ENCODE assay signal across 11 cellular contexts in genomic region chr20:6588296-6588695, GRCh38.
DNase-seq lines count a peak whose midpoint lies in the region; ATAC-seq and TF ChIP-seq lines count a peak whose summit lies in the region.
"Had no signal": no experiment of that assay in that cellular context is flagged by ENCODE, and none has a peak within 500 bp of the region (broad histone marks: within the 10 kb centered on the region; RNA-seq: fewer than 3 reads in every experiment).

No MANE protein-coding gene starts in this region.

- TF ChIP-seq CTCF in brain microvascular endothelial cell (IDR thresholded peaks at IDR 0.05; ENCODE audit: low read depth, low read length, missing control alignments) = no peak
- no peak for TF ChIP-seq CTCF in omental fat pad (IDR thresholded peaks at IDR 0.05)
- TF ChIP-seq CTCF in H9 (conservative IDR thresholded peaks at IDR 0.05) = no peak

- no peaks in the 10 kb centered on the region for H3K79me2 ChIP-seq in H9 (ENCODE audit: insufficient read depth, low read length)

- H3K14ac ChIP-seq in H9 (ENCODE audit: insufficient read depth, low read length) = no peak overlapping the region

- H3K27ac Mint-ChIP-seq in H9 = no peak overlapping the region

- H2AFZ ChIP-seq in H9 (ENCODE audit: low read length) = no peak overlapping the region

- no peak overlapping the region for H3K4ac ChIP-seq in H9 (ENCODE audit: low read depth, low read length)

- peaks cover 2 to 3% of the 10 kb centered on the region in 2 experiments; a peak in 1 of 5 replicates for H3K9me3 Mint-ChIP-seq in H9

- H3K4me3 ChIP-seq in brain microvascular endothelial cell (ENCODE audit: low read depth, low read length) = no peak overlapping the region
- H3K4me3 ChIP-seq: heart right ventricle had no signal

- H2BK5ac ChIP-seq in H9 (ENCODE audit: insufficient read length, low read length) = no peak overlapping the region

- H4K20me1 ChIP-seq in H9 (ENCODE audit: control insufficient read depth, insufficient read depth, insufficient read length) = no peaks in the 10 kb centered on the region

- H2BK20ac ChIP-seq in H9 (ENCODE audit: low read depth, low read length, poor library complexity, severe bottlenecking) = no peak overlapping the region

- H2BK120ac ChIP-seq in H9 (ENCODE audit: low read depth, low read length, poor library complexity, severe bottlenecking) = no peak overlapping the region

- H3K23me2 ChIP-seq in H9 (ENCODE audit: insufficient read length, low read depth, low read length, poor library complexity, severe bottlenecking) = no peaks in the 10 kb centered on the region

- H4K8ac ChIP-seq in H9 (replicated peaks; ENCODE audit: insufficient read length, low read depth, low read length) = no peak overlapping the region

- H3K56ac ChIP-seq in H9 (ENCODE audit: insufficient read length, low read depth, low read length) = no peak overlapping the region

- H3K4me2 ChIP-seq in H9 (ENCODE audit: insufficient read depth, insufficient read length, low read length) = no peak overlapping the region

- no peak overlapping the region for H3T11ph ChIP-seq in H9 (ENCODE audit: low read length)

- peak; percentile 31 for ATAC-seq in omental fat pad (ENCODE audit: low FRiP score)
- no peak for ATAC-seq in HG03378 (IDR thresholded peaks at IDR 0.05; ENCODE audit: unreplicated experiment)
- ATAC-seq in HG03442 (IDR thresholded peaks at IDR 0.05; ENCODE audit: unreplicated experiment) = no peak
- ATAC-seq: heart right ventricle had no signal

- H3K27ac ChIP-seq in brain microvascular endothelial cell (no peak overlapping the region), H9 (ENCODE audit: insufficient read length, low read depth, low read length) (no peak overlapping the region)
- H3K27ac ChIP-seq: C4-2B, heart right ventricle had no signal

- H3K36me3 Mint-ChIP-seq in H9 (ENCODE audit: insufficient read depth in 1 of 3, low read depth in 3 of 3) = peaks cover 2 to 4% (median 2%) of the 10 kb centered on the region in 3 experiments; a peak in 3 of 7 replicates

- H3K9me3 ChIP-seq in H9 (ENCODE audit: control insufficient read depth, low read depth, low read length) = no peaks in the 10 kb centered on the region
- H3K9me3 ChIP-seq: heart right ventricle had no signal

- no peaks in the 10 kb centered on the region for H3K4me1 ChIP-seq in H9 (ENCODE audit: insufficient read depth, low read length)
- H3K4me1 ChIP-seq: heart right ventricle had no signal

- H2BK15ac ChIP-seq in H9 (ENCODE audit: low read depth, low read length) = no peak overlapping the region

- H4K91ac ChIP-seq in H9 (ENCODE audit: insufficient read length, low read depth, low read length) = no peak overlapping the region

- H3K4me3 Mint-ChIP-seq in H9 = no peak overlapping the region

- no peaks in the 10 kb centered on the region for H3K36me3 ChIP-seq in brain microvascular endothelial cell (replicated peaks)
- H3K36me3 ChIP-seq: heart right ventricle had no signal

- no peak overlapping the region for H3K23ac ChIP-seq in H9 (ENCODE audit: insufficient read length, low read depth, low read length)

- no CpG with 5 or more reads among the region's 2 CpGs for WGBS in H9 (ENCODE audit: extremely low coverage, insufficient read length, low lambda C conversion rate)

- no peaks in the 10 kb centered on the region for H3K79me1 ChIP-seq in H9 (ENCODE audit: insufficient read depth, low read depth, low read length, poor library complexity, severe bottlenecking)

- no peak overlapping the region for H2BK12ac ChIP-seq in H9 (ENCODE audit: insufficient read length, low read depth, low read length)

- H3K27me3 ChIP-seq in brain microvascular endothelial cell (replicated peaks) = no peaks in the 10 kb centered on the region
- H3K27me3 ChIP-seq in H9 (ENCODE audit: insufficient read depth, low read length) = no peaks in the 10 kb centered on the region
- H3K27me3 ChIP-seq: heart right ventricle had no signal

- no peaks in the 10 kb centered on the region for H3K27me3 Mint-ChIP-seq in H9 (ENCODE audit: low read depth)

- in situ Hi-C loops in brain microvascular endothelial cell (cut with HindIII; ENCODE audit: low pct_ligation_motif_present, low sequenced_read_pairs) = no loop called here

- H2AK5ac ChIP-seq in H9 (ENCODE audit: insufficient read length, low read length) = no peak overlapping the region

- no peak overlapping the region for H4K5ac ChIP-seq in H9 (ENCODE audit: insufficient read length, low read depth, low read length)

- H3K4me1 Mint-ChIP-seq in H9 = peaks cover 3 to 5% of the 10 kb centered on the region in 2 experiments; a peak in 2 of 4 replicates

- H3K9ac ChIP-seq in H9 (ENCODE audit: extremely low read depth, insufficient read length, low read length) = no peak overlapping the region

- DNase-seq in LoVo (ENCODE audit: low spot score) (peak; percentile 20), NCI-H2227 treated with DMSO at 0.1 percent for 48 hours (lab: John Stamatoyannopoulos, UW) (peak; percentile 76), brain microvascular endothelial cell (peak; percentile 77), omental fat pad (ENCODE audit: low spot score) (peak; percentile 40), T-helper 1 cell (no peak), H9 (no peak)
- DNase-seq: activated CD4-positive, alpha-beta T cell treated with anti-CD3 and anti-CD28 coated beads for 48 hours had no signal

- H3K18ac ChIP-seq in H9 (ENCODE audit: insufficient read length, low read depth, low read length) = no peak overlapping the region

Comparison
In these comparisons a context has a peak if more than half of its experiments do, and no peak if none do; other contexts are left out.
1. DNase-seq: peak in LoVo (single experiment), NCI-H2227 treated with DMSO at 0.1 percent for 48 hours (single experiment), brain microvascular endothelial cell (single experiment) and omental fat pad (single experiment); none in T-helper 1 cell (0 of 5) and H9 (single experiment).